Comparison of ENCODE assay signal across 18 cellular contexts in genomic region chr16:3080024-3080423, GRCh38. TPM values are rescaled to one million over a fixed set of nuclear protein-coding genes. Genes with fewer than 3 reads are reported as not detected.
DNase-seq lines count a peak whose midpoint lies in the region; ATAC-seq and TF ChIP-seq lines count a peak whose summit lies in the region.
"Had no signal": no experiment of that assay in that cellular context is flagged by ENCODE, and none has a peak within 500 bp of the region (broad histone marks: within the 10 kb centered on the region; RNA-seq: fewer than 3 reads in every experiment).

No MANE protein-coding gene starts in this region.

- no peak for DNase-seq in activated T-cell treated with anti-CD3 and anti-CD28 coated beads, Interleukin-2, amount 50 U/mL, for 72 hours
- DNase-seq in activated T-cell treated with anti-CD3 and anti-CD28 coated beads, Interleukin-2, amount 50 U/mL, for 48 hours = no peak
- DNase-seq in DND-41 (no peak), osteoblast (ENCODE audit: insufficient read length, low spot score, missing footprints) (peak; percentile 9)
- no peak for DNase-seq in activated CD8-positive, alpha-beta T cell treated with anti-CD3 and anti-CD28 coated beads, Interleukin-2, amount 10 ng/mL, durations not matched to agents 7 days and 5 days
- DNase-seq: BE2C, DMS 273 treated with DMSO at 0.1 percent for 48 hours, GOT3, NCI-H1436 treated with DMSO at 0.1 percent for 48 hours, NCI-H2081, NCI-H2227 treated with DMSO at 0.1 percent for 48 hours, NCI-H524 treated with DMSO at 0.1 percent for 48 hours, OCI-M1, RPMI8226 had no signal

- TF ChIP-seq CTCF in DND-41 (IDR thresholded peaks at IDR 0.05; ENCODE audit: borderline replicate concordance, extremely low read depth, low read length, poor library complexity, severe bottlenecking) (no peak), osteoblast (IDR thresholded peaks at IDR 0.05; ENCODE audit: extremely low read depth, low read depth, low read length) (no peak)

- CTCF ChIA-PET in activated CD8-positive, alpha-beta T cell treated with anti-CD3 and anti-CD28 coated beads, Interleukin-2, amount 10 ng/mL, durations not matched to agents 7 days and 5 days (lab: Charles Lee) = interaction anchor here (0.8 to 6.7 kb wide), 7 partner anchors 13 to 50 kb away, joined by 3 to 55 read pairs (median 3); no protein-coding TSS in a partner anchor

- H3K4me1 ChIP-seq in DND-41 (ENCODE audit: insufficient read depth, low read length) (peaks cover 53% of the 10 kb centered on the region), osteoblast (ENCODE audit: insufficient read depth, low read length) (no peaks in the 10 kb centered on the region)
- H3K4me1 ChIP-seq: BE2C had no signal

- H3K9me3 ChIP-seq in DND-41 (ENCODE audit: insufficient read depth, low read length, severe bottlenecking) (no peaks in the 10 kb centered on the region), osteoblast (ENCODE audit: low read depth, low read length) (no peaks in the 10 kb centered on the region)
- H3K9me3 ChIP-seq: BE2C had no signal

- peaks cover 0 to 4% of the 10 kb centered on the region in 2 donors for H3K9me3 Mint-ChIP-seq in activated T-cell treated with anti-CD3 and anti-CD28 coated beads, Interleukin-2, amount 50 U/mL, for 72 hours
- H3K9me3 Mint-ChIP-seq in activated CD8-positive, alpha-beta T cell treated with anti-CD3 and anti-CD28 coated beads, Interleukin-2, amount 10 ng/mL, durations not matched to agents 7 days and 5 days (ENCODE audit: insufficient read depth) = peaks cover 17% of the 10 kb centered on the region
- H3K9me3 Mint-ChIP-seq in stimulated activated memory B cell treated with anti-CD40 and anti-IgM and Interleukin-4, amounts not matched to agents 10 μg/mL and 1 μg/mL and 100 μg/mL, for 72 hours = no peaks in the 10 kb centered on the region

- no peaks in the 10 kb centered on the region for H3K27me3 Mint-ChIP-seq in activated T-cell treated with anti-CD3 and anti-CD28 coated beads, Interleukin-2, amount 50 U/mL, for 72 hours (ENCODE audit: low read depth)
- no peaks in the 10 kb centered on the region for H3K27me3 Mint-ChIP-seq in activated CD8-positive, alpha-beta T cell treated with anti-CD3 and anti-CD28 coated beads, Interleukin-2, amount 10 ng/mL, durations not matched to agents 7 days and 5 days (ENCODE audit: low read depth)
- H3K27me3 Mint-ChIP-seq in stimulated activated memory B cell treated with anti-CD40 and anti-IgM and Interleukin-4, amounts not matched to agents 10 μg/mL and 1 μg/mL and 100 μg/mL, for 72 hours = no peaks in the 10 kb centered on the region

- no peaks in the 10 kb centered on the region for H3K36me3 ChIP-seq in DND-41 (ENCODE audit: insufficient read depth, low read length)
- H3K36me3 ChIP-seq in osteoblast (ENCODE audit: insufficient read depth, low read length) = no peaks in the 10 kb centered on the region
- H3K36me3 ChIP-seq: BE2C had no signal

- POLR2A ChIA-PET in activated CD8-positive, alpha-beta T cell treated with anti-CD3 and anti-CD28 coated beads, Interleukin-2, amount 10 ng/mL, durations not matched to agents 7 days and 5 days (lab: Charles Lee) = interaction anchor here (1.1 kb wide), 1 partner anchor 49 kb away, joined by 3 read pairs; no protein-coding TSS in a partner anchor

- H3K4me1 Mint-ChIP-seq in activated T-cell treated with anti-CD3 and anti-CD28 coated beads, Interleukin-2, amount 50 U/mL, for 72 hours (ENCODE audit: low read depth) = peaks cover 65% of the 10 kb centered on the region
- H3K4me1 Mint-ChIP-seq in activated CD8-positive, alpha-beta T cell treated with anti-CD3 and anti-CD28 coated beads, Interleukin-2, amount 10 ng/mL, durations not matched to agents 7 days and 5 days (ENCODE audit: low read depth) = peaks cover 66% of the 10 kb centered on the region
- peaks cover 16% of the 10 kb centered on the region for H3K4me1 Mint-ChIP-seq in stimulated activated memory B cell treated with anti-CD40 and anti-IgM and Interleukin-4, amounts not matched to agents 10 μg/mL and 1 μg/mL and 100 μg/mL, for 72 hours

- peaks cover 12 to 26% of the 10 kb centered on the region in 2 donors for H3K36me3 Mint-ChIP-seq in activated T-cell treated with anti-CD3 and anti-CD28 coated beads, Interleukin-2, amount 50 U/mL, for 72 hours (ENCODE audit: insufficient read depth in 2 of 2)
- H3K36me3 Mint-ChIP-seq in activated CD8-positive, alpha-beta T cell treated with anti-CD3 and anti-CD28 coated beads, Interleukin-2, amount 10 ng/mL, durations not matched to agents 7 days and 5 days (ENCODE audit: low read depth) = peaks cover 43% of the 10 kb centered on the region
- H3K36me3 Mint-ChIP-seq in stimulated activated memory B cell treated with anti-CD40 and anti-IgM and Interleukin-4, amounts not matched to agents 10 μg/mL and 1 μg/mL and 100 μg/mL, for 72 hours = no peaks in the 10 kb centered on the region

- no peak overlapping the region for H2AFZ ChIP-seq in DND-41 (ENCODE audit: low read depth, low read length)
- H2AFZ ChIP-seq in osteoblast (ENCODE audit: low read length) = no peak overlapping the region

- H3K27ac ChIP-seq in DND-41 (ENCODE audit: low read length) = peak overlapping the region; percentile 50; the same call in 1 of the 2 replicates
- no peak overlapping the region for H3K27ac ChIP-seq in osteoblast (ENCODE audit: low read depth, low read length)
- H3K27ac ChIP-seq: HL-60 had no signal

- no peak for ATAC-seq in activated T-cell treated with anti-CD3 and anti-CD28 coated beads, Interleukin-2, amount 50 U/mL, for 72 hours (replicated peaks in 1 of 2)
- ATAC-seq in DND-41 (ENCODE audit: insufficient read depth, low read depth) = no peak
- ATAC-seq in activated CD8-positive, alpha-beta T cell treated with anti-CD3 and anti-CD28 coated beads, Interleukin-2, amount 10 ng/mL, durations not matched to agents 7 days and 5 days = no peak
- no peak for ATAC-seq in stimulated activated memory B cell treated with anti-CD40 and anti-IgM and Interleukin-4, amounts not matched to agents 10 μg/mL and 1 μg/mL and 100 μg/mL, for 72 hours
- no peak for ATAC-seq in HG03432 (IDR thresholded peaks at IDR 0.05; ENCODE audit: unreplicated experiment)
- ATAC-seq: K562 had no signal

- H3K79me2 ChIP-seq in DND-41 (ENCODE audit: insufficient read depth, low read length) (no peaks in the 10 kb centered on the region), osteoblast (ENCODE audit: insufficient read depth, low read length) (no peaks in the 10 kb centered on the region)

- no peak overlapping the region for H3K4me3 Mint-ChIP-seq in activated T-cell treated with anti-CD3 and anti-CD28 coated beads, Interleukin-2, amount 50 U/mL, for 72 hours
- H3K4me3 Mint-ChIP-seq in activated CD8-positive, alpha-beta T cell treated with anti-CD3 and anti-CD28 coated beads, Interleukin-2, amount 10 ng/mL, durations not matched to agents 7 days and 5 days = no peak overlapping the region
- no peak overlapping the region for H3K4me3 Mint-ChIP-seq in stimulated activated memory B cell treated with anti-CD40 and anti-IgM and Interleukin-4, amounts not matched to agents 10 μg/mL and 1 μg/mL and 100 μg/mL, for 72 hours

- H3K4me2 ChIP-seq in DND-41 (ENCODE audit: insufficient read depth, low read length) (no peak overlapping the region), osteoblast (ENCODE audit: insufficient read depth, low read length) (no peak overlapping the region)

- H4K20me1 ChIP-seq in DND-41 (ENCODE audit: insufficient read depth, low read length) = no peaks in the 10 kb centered on the region
- no peaks in the 10 kb centered on the region for H4K20me1 ChIP-seq in osteoblast (ENCODE audit: insufficient read depth, low read length)

- H3K27ac Mint-ChIP-seq in activated T-cell treated with anti-CD3 and anti-CD28 coated beads, Interleukin-2, amount 50 U/mL, for 72 hours = peak overlapping the region; percentile 18
- peak overlapping the region; percentile 43 for H3K27ac Mint-ChIP-seq in activated CD8-positive, alpha-beta T cell treated with anti-CD3 and anti-CD28 coated beads, Interleukin-2, amount 10 ng/mL, durations not matched to agents 7 days and 5 days
- H3K27ac Mint-ChIP-seq in stimulated activated memory B cell treated with anti-CD40 and anti-IgM and Interleukin-4, amounts not matched to agents 10 μg/mL and 1 μg/mL and 100 μg/mL, for 72 hours = no peak overlapping the region

- H3K27me3 ChIP-seq in DND-41 (ENCODE audit: insufficient read depth, low read length, poor library complexity) (no peaks in the 10 kb centered on the region), osteoblast (ENCODE audit: insufficient read depth, low read length) (peaks cover 41% of the 10 kb centered on the region)

- H3K9ac ChIP-seq in DND-41 (ENCODE audit: low read depth, low read length) = no peak overlapping the region

- no peak overlapping the region for H3K4me3 ChIP-seq in DND-41 (ENCODE audit: low read depth in 1 of 2, low read length in 2 of 2)
- no peak overlapping the region for H3K4me3 ChIP-seq in osteoblast (ENCODE audit: insufficient read depth, low read length)
- H3K4me3 ChIP-seq: K562 had no signal

RNA-seq across cellular contexts. Expression of gene IL32, which starts 14.6 kb away (rescaled TPM):
- 1,000 to 10,000 TPM; 1,427 to 2,251 TPM for total RNA-seq in activated T-cell treated with anti-CD3 and anti-CD28 coated beads, Interleukin-2, amount 50 U/mL, for 72 hours
- total RNA-seq in activated CD8-positive, alpha-beta T cell treated with anti-CD3 and anti-CD28 coated beads, Interleukin-2, amount 10 ng/mL, durations not matched to agents 7 days and 5 days = 1,000 to 10,000 TPM; 1,836 to 1,884 TPM
- 0.72 TPM in 1 of 2 replicates, not detected in the other for total RNA-seq in osteoblast

RNA-seq across cellular contexts. Expression of gene ZSCAN10, which starts 19.1 kb away (rescaled TPM):
- under 1 TPM; 0.28 to 0.48 TPM for total RNA-seq in activated T-cell treated with anti-CD3 and anti-CD28 coated beads, Interleukin-2, amount 50 U/mL, for 72 hours
- under 1 TPM; 0.23 to 0.26 TPM for total RNA-seq in activated CD8-positive, alpha-beta T cell treated with anti-CD3 and anti-CD28 coated beads, Interleukin-2, amount 10 ng/mL, durations not matched to agents 7 days and 5 days
- total RNA-seq in osteoblast = not detected in 2 replicates

RNA-seq across cellular contexts. Expression of gene ZNF205, which starts 32.4 kb away (rescaled TPM):
- total RNA-seq in activated T-cell treated with anti-CD3 and anti-CD28 coated beads, Interleukin-2, amount 50 U/mL, for 72 hours = under 1 TPM; 0.12 to 0.28 TPM
- total RNA-seq in activated CD8-positive, alpha-beta T cell treated with anti-CD3 and anti-CD28 coated beads, Interleukin-2, amount 10 ng/mL, durations not matched to agents 7 days and 5 days = not detected
- total RNA-seq in osteoblast = 17.4 and 17.7 TPM in 2 replicates

RNA-seq across cellular contexts. Expression of gene MMP25, which starts 33.7 kb away (rescaled TPM):
- 1 to 10 TPM; 2.3 to 5.2 TPM for total RNA-seq in activated T-cell treated with anti-CD3 and anti-CD28 coated beads, Interleukin-2, amount 50 U/mL, for 72 hours
- 10 to 100 TPM; 58.0 to 66.1 TPM for total RNA-seq in activated CD8-positive, alpha-beta T cell treated with anti-CD3 and anti-CD28 coated beads, Interleukin-2, amount 10 ng/mL, durations not matched to agents 7 days and 5 days
- total RNA-seq in osteoblast = under 0.01 TPM in 1 of 2 replicates, not detected in the other

RNA-seq across cellular contexts. Expression of gene BICDL2, which starts 43.3 kb away (rescaled TPM):
- total RNA-seq in activated T-cell treated with anti-CD3 and anti-CD28 coated beads, Interleukin-2, amount 50 U/mL, for 72 hours = under 1 TPM in 1 of 2 donors, not detected in 1; 0.30 TPM
- under 1 TPM; 0.84 to 0.94 TPM for total RNA-seq in activated CD8-positive, alpha-beta T cell treated with anti-CD3 and anti-CD28 coated beads, Interleukin-2, amount 10 ng/mL, durations not matched to agents 7 days and 5 days
- total RNA-seq in osteoblast = 0.29 TPM in 1 of 2 replicates, not detected in the other

Comparison
In these comparisons a context has a peak if more than half of its experiments do, and no peak if none do; other contexts are left out.
1. RNA of gene IL32, which starts 14.6 kb away (total RNA-seq): 1,427 to 2,251 TPM in activated T-cell treated with anti-CD3 and anti-CD28 coated beads, Interleukin-2, amount 50 U/mL, for 72 hours and 1,836 to 1,884 TPM in activated CD8-positive, alpha-beta T cell treated with anti-CD3 and anti-CD28 coated beads, Interleukin-2, amount 10 ng/mL, durations not matched to agents 7 days and 5 days; 0.72 TPM in osteoblast; every median in the first group is over 100 times any median in the second.
2. RNA of gene ZNF205, which starts 32.4 kb away (total RNA-seq): 17.4 to 17.7 TPM in osteoblast; 0.12 to 0.28 TPM in activated T-cell treated with anti-CD3 and anti-CD28 coated beads, Interleukin-2, amount 50 U/mL, for 72 hours and not detected in activated CD8-positive, alpha-beta T cell treated with anti-CD3 and anti-CD28 coated beads, Interleukin-2, amount 10 ng/mL, durations not matched to agents 7 days and 5 days; every median in the first group is over 10 times any median in the second.